ENCODE assay signal across 13 cellular contexts in genomic region chr4:48939785-48940184, GRCh38. TPM values are rescaled to one million over a fixed set of nuclear protein-coding genes. Genes with fewer than 3 reads are reported as not detected.
DNase-seq lines count a peak whose midpoint lies in the region; ATAC-seq, FAIRE-seq and TF ChIP-seq lines count a peak whose summit lies in the region.
"Had no signal": no experiment of that assay in that cellular context is flagged by ENCODE, and none has a peak within 500 bp of the region (broad histone marks: within the 10 kb centered on the region; RNA-seq: fewer than 3 reads in every experiment).

No MANE protein-coding gene starts in this region.

- H3K36me3 ChIP-seq in bronchial epithelial cell (ENCODE audit: control insufficient read depth, insufficient read depth, low read length) (no peaks in the 10 kb centered on the region), right lobe of liver (no peaks in the 10 kb centered on the region)
- H3K36me3 ChIP-seq: breast epithelium, uterus had no signal

- no peaks in the 10 kb centered on the region for H3K27me3 ChIP-seq in bronchial epithelial cell (ENCODE audit: control insufficient read depth, insufficient read depth, low read length)
- no peaks in the 10 kb centered on the region for H3K27me3 ChIP-seq in right lobe of liver
- H3K27me3 ChIP-seq: breast epithelium, uterus had no signal

- H3K27me3 Mint-ChIP-seq in WTC11 (ENCODE audit: low read depth): peaks cover 8% of the 10 kb centered on the region

- H3K4me3 ChIP-seq in bronchial epithelial cell (ENCODE audit: low read depth, low read length) (no peak overlapping the region), right lobe of liver (no peak overlapping the region)
- H3K4me3 ChIP-seq: breast epithelium, uterus had no signal

- ATAC-seq in right lobe of liver: peak; percentile 38 to 94 (median 80)
- ATAC-seq in WTC11: no peak
- no peak for ATAC-seq in HG03378 (IDR thresholded peaks at IDR 0.05; ENCODE audit: unreplicated experiment)
- ATAC-seq: activated CD8-positive, alpha-beta memory T cell treated with anti-CD3 and anti-CD28 coated beads, Interleukin-2, amount 10 ng/mL, durations not matched to agents 7 days and 5 days had no signal

- TF ChIP-seq CTCF in bronchial epithelial cell (IDR thresholded peaks at IDR 0.05; ENCODE audit: insufficient read depth, low read length, severe bottlenecking) (no peak), right lobe of liver (IDR thresholded peaks at IDR 0.05) (no peak), WTC11 (IDR thresholded peaks at IDR 0.05) (no peak)

- H3K27ac ChIP-seq in right lobe of liver: no peak overlapping the region
- H3K27ac ChIP-seq: breast epithelium, uterus had no signal

- peaks cover 6% of the 10 kb centered on the region for H3K4me1 Mint-ChIP-seq in WTC11

- peaks cover 4% of the 10 kb centered on the region for H3K36me3 Mint-ChIP-seq in WTC11
- H3K36me3 Mint-ChIP-seq: activated CD8-positive, alpha-beta memory T cell treated with anti-CD3 and anti-CD28 coated beads, Interleukin-2, amount 10 ng/mL, durations not matched to agents 7 days and 5 days had no signal

- H3K27ac Mint-ChIP-seq in WTC11: no peak overlapping the region
- H3K27ac Mint-ChIP-seq: activated CD8-positive, alpha-beta memory T cell treated with anti-CD3 and anti-CD28 coated beads, Interleukin-2, amount 10 ng/mL, durations not matched to agents 7 days and 5 days had no signal

- FAIRE-seq in bronchial epithelial cell (lab: Jason Lieb, UNC): no peak

- CTCF ChIA-PET in WTC11 (lab: Charles Lee): no interaction called here

- intact Hi-C loops in right lobe of liver (cut with DNase I): no loop called here

- no peak overlapping the region for H3K4me3 Mint-ChIP-seq in WTC11
- H3K4me3 Mint-ChIP-seq: activated CD8-positive, alpha-beta memory T cell treated with anti-CD3 and anti-CD28 coated beads, Interleukin-2, amount 10 ng/mL, durations not matched to agents 7 days and 5 days had no signal

- H3K4me1 ChIP-seq in right lobe of liver: no peaks in the 10 kb centered on the region
- H3K4me1 ChIP-seq: breast epithelium, uterus had no signal

- no peak for TF ChIP-seq POLR2A in right lobe of liver (IDR thresholded peaks at IDR 0.05)

- H3K9me3 ChIP-seq in right lobe of liver: no peaks in the 10 kb centered on the region
- H3K9me3 ChIP-seq: uterus had no signal

- POLR2A ChIA-PET in WTC11 (lab: Charles Lee): no interaction called here

- DNase-seq in DMS 273 treated with DMSO at 0.1 percent for 48 hours (lab: John Stamatoyannopoulos, UW): peak; percentile 40
- DNase-seq in M059J (ENCODE audit: low read depth): peak; percentile 94
- peak; percentile 96 for DNase-seq in bronchial epithelial cell (ENCODE audit: low read depth)
- peak in 2 of 3 donors; percentile 35 to 70 for DNase-seq in right lobe of liver
- DNase-seq in WTC11 (ENCODE audit: low spot score): no peak
- DNase-seq in DMS114 treated with DMSO at 0.1 percent for 48 hours (lab: John Stamatoyannopoulos, UW; ENCODE audit: unreplicated experiment): no peak
- no peak for DNase-seq in hepatic stellate cell (ENCODE audit: low spot score)
- DNase-seq: activated CD8-positive, alpha-beta memory T cell treated with anti-CD3 and anti-CD28 coated beads, Interleukin-2, amount 10 ng/mL, durations not matched to agents 7 days and 5 days; hippocampal formation; NCI-H1436 treated with DMSO at 0.1 percent for 48 hours; uterus had no signal

- H3K9me3 Mint-ChIP-seq in WTC11: peaks cover 16% of the 10 kb centered on the region

TF ChIP-seq in WTC11, 78 proteins besides CTCF, POLR2A, EP300 and RAD21:
- TF ChIP-seq ZNF425 (CRISPR knock-in tag; conservative IDR thresholded peaks at IDR 0.05) (no peak), ELF4 (CRISPR knock-in tag; IDR thresholded peaks at IDR 0.05; ENCODE audit: low read depth) (no peak), ERG (CRISPR knock-in tag; IDR thresholded peaks at IDR 0.05) (no peak), MLX (CRISPR knock-in tag; IDR thresholded peaks at IDR 0.05) (no peak)

RNA-seq across cellular contexts. Expression of gene OCIAD2, which starts 33.2 kb away (rescaled TPM):
- total RNA-seq in M059J (2014; rRNA removed; shearing (Covaris generic)): 74.6 and 98.3 TPM in 2 replicates
- total RNA-seq in bronchial epithelial cell (162 and 415 TPM in 2 replicates), right lobe of liver (100 to 1,000 TPM in 1 of 6 experiments, 10 to 100 TPM in 5; 29.6 to 107 (median 68.3) TPM), WTC11 (2021) (82.7 to 103 TPM (median 91.3 TPM) in 3 replicates)

RNA-seq across cellular contexts. Expression of gene CWH43, which starts 46.3 kb away (rescaled TPM):
- total RNA-seq in M059J (2014; rRNA removed; shearing (Covaris generic)): not detected in 2 replicates
- total RNA-seq in bronchial epithelial cell (3.7 and 28.3 TPM in 2 replicates), right lobe of liver (under 1 TPM in 3 of 6 experiments, not detected in 3; 0.13 to 0.37 (median 0.22) TPM), WTC11 (2021) (not detected in 3 replicates)
- total RNA-seq: activated CD8-positive, alpha-beta memory T cell treated with anti-CD3 and anti-CD28 coated beads, Interleukin-2, amount 10 ng/mL, durations not matched to agents 7 days and 5 days had no signal

Comparison
In these comparisons a context has a peak if more than half of its experiments do, and no peak if none do; other contexts are left out.
1. DNase-seq: peak in DMS 273 treated with DMSO at 0.1 percent for 48 hours (single experiment), M059J (single experiment), bronchial epithelial cell (single experiment) and right lobe of liver (2 of 3); none in WTC11 (single experiment), DMS114 treated with DMSO at 0.1 percent for 48 hours (single experiment) and hepatic stellate cell (single experiment).
2. ATAC-seq: peak in right lobe of liver (4 of 4); none in WTC11 (single experiment) and HG03378 (single experiment).